In genomic region chr7:1549357-1550004, GRCh38 we compare ENCODE assay signal across 25 cellular contexts. TPM values are rescaled to one million over a fixed set of nuclear protein-coding genes. Genes with fewer than 3 reads are reported as not detected.
A peak's percentile ranks its signal among the peaks of the same experiment; 100 is the strongest.
DNase-seq lines count a peak whose midpoint lies in the region; ATAC-seq, FAIRE-seq and TF ChIP-seq lines count a peak whose summit lies in the region.
"Had no signal": no experiment of that assay in that cellular context is flagged by ENCODE, and none has a peak within 500 bp of the region (broad histone marks: within the 10 kb centered on the region; RNA-seq: fewer than 3 reads in every experiment).

No MANE protein-coding gene starts in this region.

- H3K4me1 Mint-ChIP-seq in Calu3 (ENCODE audit: low read depth, unreplicated experiment) = peaks cover 25% of the 10 kb centered on the region

- CTCF ChIA-PET in Calu3 (lab: Charles Lee) = interaction anchor here (0.6 kb wide), 1 partner anchor 42 kb away, joined by 3 read pairs; no protein-coding TSS in a partner anchor

- DNase-seq in Right ventricle myocardium inferior (ENCODE audit: missing footprints) (peak; percentile 20), cardiac septum (ENCODE audit: low spot score) (no peak), Calu3 (no peak), left lobe of liver (ENCODE audit: low spot score) (peak; percentile 40), urothelium cell line (ENCODE audit: low spot score) (no peak), SKM-1 (lab: John Stamatoyannopoulos, UW; ENCODE audit: unreplicated experiment) (no peak), ureter (ENCODE audit: low spot score) (no peak)
- DNase-seq: ACHN; DMS53; HFFc6; KG1; MG63; NCI-H1105 treated with DMSO at 0.1 percent for 48 hours; NCI-H146; NCI-H1930; NCI-H2107; NCI-H446; NCI-H526; NCI-H82; NK-92 treated with Interleukin-12 subunit alpha and Interleukin-12 subunit beta, amount 100 ng/mL, for 24 hours; PC-3; Right ventricle myocardium superior had no signal

- no TSS peak for BruUV-seq in Calu3 (replicated peaks; lab: Mats Ljungman, UMichigan)

- intact Hi-C loops in Right ventricle myocardium inferior (cut with DNase I) (no loop called here), cardiac septum (cut with DNase I) (no loop called here), Calu3 (cut with micrococcal nuclease; ENCODE audit: unreplicated experiment) (no loop called here)

- H3K4me3 Mint-ChIP-seq in Calu3 (ENCODE audit: low read depth, unreplicated experiment) = no peak overlapping the region
- H3K4me3 Mint-ChIP-seq: GM23338, HFFc6 had no signal

- no peaks in the 10 kb centered on the region for H3K9me3 Mint-ChIP-seq in Calu3 (ENCODE audit: low read depth, unreplicated experiment)
- H3K9me3 Mint-ChIP-seq: GM23338, HFFc6 had no signal

- TF ChIP-seq CTCF in Calu3 (IDR thresholded peaks at IDR 0.05; ENCODE audit: unreplicated experiment) = no peak

- no peaks in the 10 kb centered on the region for H3K27me3 Mint-ChIP-seq in Calu3 (ENCODE audit: unreplicated experiment)

- ATAC-seq in Right ventricle myocardium inferior (no peak), left lobe of liver (no peak)
- ATAC-seq: PC-3 had no signal

- peaks cover 90% of the 10 kb centered on the region for H3K36me3 Mint-ChIP-seq in Calu3 (ENCODE audit: insufficient read depth, unreplicated experiment)

- FAIRE-seq in urothelium cell line (lab: Jason Lieb, UNC) = peak; percentile 5
- FAIRE-seq: GM12878 had no signal

- peak overlapping the region; percentile 45 for H3K27ac Mint-ChIP-seq in Calu3 (ENCODE audit: unreplicated experiment)
- H3K27ac Mint-ChIP-seq: GM23338, HFFc6 had no signal

RNA-seq across cellular contexts. Expression of gene TMEM184A, which starts 6.5 kb away (rescaled TPM):
- 0.32 TPM for total RNA-seq in Right ventricle myocardium inferior
- 0.08 TPM for total RNA-seq in cardiac septum
- 61.9 and 75.8 TPM in 2 replicates for total RNA-seq in Calu3 (2022)
- total RNA-seq in left lobe of liver = 44.6 TPM
- total RNA-seq in ureter = 142 TPM
- total RNA-seq: RPMI7951 had no signal

RNA-seq across cellular contexts. Expression of gene MAFK, which starts 19.0 kb away (rescaled TPM):
- total RNA-seq in Right ventricle myocardium inferior = 50.8 TPM
- 192 TPM for total RNA-seq in cardiac septum
- total RNA-seq in Calu3 (2022) = 105 and 113 TPM in 2 replicates
- 11.6 TPM for total RNA-seq in left lobe of liver
- 34.6 TPM for total RNA-seq in ureter

RNA-seq across cellular contexts. Expression of gene PSMG3, which starts 20.4 kb away (rescaled TPM):
- total RNA-seq in Right ventricle myocardium inferior (13.3 TPM), cardiac septum (12.1 TPM), Calu3 (2022) (64.0 and 67.2 TPM in 2 replicates), left lobe of liver (10.7 TPM), ureter (32.0 TPM)

RNA-seq across cellular contexts. Expression of gene INTS1, which starts 45.3 kb away (rescaled TPM):
- 25.8 TPM for total RNA-seq in Right ventricle myocardium inferior
- 54.7 TPM for total RNA-seq in cardiac septum
- 177 and 192 TPM in 2 replicates for total RNA-seq in Calu3 (2022)
- 55.5 TPM for total RNA-seq in left lobe of liver
- 97.5 TPM for total RNA-seq in ureter

Comparison
In these comparisons a context has a peak if more than half of its experiments do, and no peak if none do; other contexts are left out.
1. DNase-seq: peak in Right ventricle myocardium inferior (single experiment) and left lobe of liver (single experiment); none in cardiac septum (single experiment), Calu3 (single experiment), urothelium cell line (single experiment), SKM-1 (single experiment) and ureter (single experiment).
2. RNA of gene TMEM184A, which starts 6.5 kb away (total RNA-seq): 142 TPM in ureter (single experiment), 61.9 to 75.8 TPM in Calu3 and 44.6 TPM in left lobe of liver (single experiment); 0.32 TPM in Right ventricle myocardium inferior (single experiment) and 0.08 TPM in cardiac septum (single experiment); every median in the first group is over 10 times any median in the second.